ENCODE assay signal across 24 cellular contexts in genomic region chr9:80028501-80028900, GRCh38.
A peak's percentile ranks its signal among the peaks of the same experiment; 100 is the strongest.
DNase-seq lines count a peak whose midpoint lies in the region; ATAC-seq, FAIRE-seq and TF ChIP-seq lines count a peak whose summit lies in the region.
"Had no signal": no experiment of that assay in that cellular context is flagged by ENCODE, and none has a peak within 500 bp of the region (broad histone marks: within the 10 kb centered on the region; RNA-seq: fewer than 3 reads in every experiment).

No MANE protein-coding gene starts in this region.

- H3K36me3 Mint-ChIP-seq in astrocyte (ENCODE audit: low read depth, unreplicated experiment): no peaks in the 10 kb centered on the region

- H3K79me2 ChIP-seq in astrocyte (ENCODE audit: insufficient read depth, low read length) (no peaks in the 10 kb centered on the region), hepatocyte (no peaks in the 10 kb centered on the region)

- no peaks in the 10 kb centered on the region for H3K36me3 ChIP-seq in astrocyte (ENCODE audit: insufficient read depth, low read length)
- H3K36me3 ChIP-seq in hepatocyte (replicated peaks; ENCODE audit: insufficient read depth, low read depth): no peaks in the 10 kb centered on the region

- no peaks in the 10 kb centered on the region for H3K9me3 ChIP-seq in astrocyte (ENCODE audit: insufficient read depth, low read depth, low read length)
- no peaks in the 10 kb centered on the region for H3K9me3 ChIP-seq in hepatocyte (ENCODE audit: low read depth)

- no peak overlapping the region for H3K27ac Mint-ChIP-seq in astrocyte (ENCODE audit: unreplicated experiment)
- H3K27ac Mint-ChIP-seq: activated CD8-positive, alpha-beta T cell treated with anti-CD3 and anti-CD28 coated beads for 36 hours; progenitor cell of endocrine pancreas; stimulated activated naive CD8-positive, alpha-beta T cell treated with anti-CD3 and anti-CD28 coated beads, Interleukin-15, Interleukin-2, amounts not matched to agents 100 ng/mL and 50 ng/mL, for 24 hours had no signal

- H3K4me3 ChIP-seq in astrocyte (ENCODE audit: insufficient read depth, low read depth, low read length) (no peak overlapping the region), hepatocyte (no peak overlapping the region)

- H3K27ac ChIP-seq in astrocyte (ENCODE audit: low read depth, low read length) (no peak overlapping the region), hepatocyte (no peak overlapping the region)

- no peaks in the 10 kb centered on the region for H4K20me1 ChIP-seq in astrocyte (ENCODE audit: insufficient read depth, low read length)
- no peaks in the 10 kb centered on the region for H4K20me1 ChIP-seq in hepatocyte (ENCODE audit: insufficient read depth, poor library complexity, severe bottlenecking)

- no peak overlapping the region for H2AFZ ChIP-seq in astrocyte (ENCODE audit: low read depth, low read length)
- no peak overlapping the region for H2AFZ ChIP-seq in hepatocyte

- WGBS in hepatocyte (ENCODE audit: low lambda C conversion rate, missing lambda C conversion rate): 56% methylated on average over 2 of the region's 2 CpGs

- H3K4me1 Mint-ChIP-seq in astrocyte (ENCODE audit: low read depth, unreplicated experiment): no peaks in the 10 kb centered on the region

- H3K4me2 ChIP-seq in astrocyte (ENCODE audit: low read length): no peak overlapping the region
- no peak overlapping the region for H3K4me2 ChIP-seq in hepatocyte

- H3K27me3 ChIP-seq in astrocyte (ENCODE audit: insufficient read depth, low read length) (no peaks in the 10 kb centered on the region), hepatocyte (no peaks in the 10 kb centered on the region)

- no peak for FAIRE-seq in astrocyte (lab: Jason Lieb, UNC)
- FAIRE-seq: RCC 7860, small intestine had no signal

- H3K9ac ChIP-seq in astrocyte (ENCODE audit: low read length): no peak overlapping the region

- ATAC-seq in GM18870 (IDR thresholded peaks at IDR 0.05; ENCODE audit: unreplicated experiment): no peak
- ATAC-seq in GM19023 (IDR thresholded peaks at IDR 0.05; ENCODE audit: unreplicated experiment): no peak
- ATAC-seq: activated CD8-positive, alpha-beta T cell treated with anti-CD3 and anti-CD28 coated beads for 36 hours; left colon had no signal

- peaks cover 3% of the 10 kb centered on the region for H3K27me3 Mint-ChIP-seq in astrocyte (ENCODE audit: low read depth, unreplicated experiment)

- H3K4me1 ChIP-seq in astrocyte (ENCODE audit: insufficient read depth, low read length): no peaks in the 10 kb centered on the region
- no peaks in the 10 kb centered on the region for H3K4me1 ChIP-seq in hepatocyte (ENCODE audit: insufficient read depth)

- DNase-seq in GM04504 (ENCODE audit: low read depth): peak; percentile 84
- peak; percentile 29 for DNase-seq in astrocyte (ENCODE audit: low read depth)
- DNase-seq in hepatocyte (ENCODE audit: low spot score): peak; percentile 42
- DNase-seq in activated naive CD4-positive, alpha-beta T cell treated with Interleukin-2 at 50 U/mL for 16 hours: no peak
- DNase-seq in midbrain (lab: John Stamatoyannopoulos, UW): no peak
- DNase-seq: activated CD8-positive, alpha-beta T cell treated with anti-CD3 and anti-CD28 coated beads for 36 hours; activated gamma-delta T cell treated with Interleukin-2 at 50 U/mL for 16 hours; amniotic stem cell; Calu3; GOT3; NCI-H1048; NCI-H2081; NCI-H446 treated with DMSO at 0.1 percent for 48 hours; small intestine; stimulated activated CD4-positive, alpha-beta T cell treated with anti-CD3 and anti-CD28 coated beads, Interleukin-2, amount 100 ng/mL, for 48 hours; T1000; trophoblast cell had no signal

- H3K9me2 ChIP-seq in hepatocyte (replicated peaks; ENCODE audit: insufficient read depth): no peaks in the 10 kb centered on the region

- no peak overlapping the region for H3K4me3 Mint-ChIP-seq in astrocyte (ENCODE audit: unreplicated experiment)
- H3K4me3 Mint-ChIP-seq: activated CD8-positive, alpha-beta T cell treated with anti-CD3 and anti-CD28 coated beads for 36 hours; nephron; stimulated activated naive CD8-positive, alpha-beta T cell treated with anti-CD3 and anti-CD28 coated beads, Interleukin-15, Interleukin-2, amounts not matched to agents 100 ng/mL and 50 ng/mL, for 24 hours had no signal

- no peaks in the 10 kb centered on the region for H3K9me3 Mint-ChIP-seq in astrocyte (ENCODE audit: unreplicated experiment)

- TF ChIP-seq CTCF in astrocyte (IDR thresholded peaks at IDR 0.05; ENCODE audit: insufficient read depth, low read depth, low read length) (no peak), hepatocyte (IDR thresholded peaks at IDR 0.05; ENCODE audit: poor library complexity) (no peak)

Comparison
In these comparisons a context has a peak if more than half of its experiments do, and no peak if none do; other contexts are left out.
1. DNase-seq: peak in GM04504 (single experiment), astrocyte (single experiment) and hepatocyte (single experiment); none in activated naive CD4-positive, alpha-beta T cell treated with Interleukin-2 at 50 U/mL for 16 hours (single experiment) and midbrain (single experiment).